In genomic region chr5:136811086-136811485, GRCh38 we compare ENCODE assay signal across 1 cellular context.
TF ChIP-seq lines count a peak whose summit lies in the region.

No MANE protein-coding gene starts in this region.

TF ChIP-seq in endothelial cell of umbilical vein, 7 proteins besides CTCF, POLR2A, EP300 and RAD21 (continued from another document):
- no peak for TF ChIP-seq JUN (IDR thresholded peaks at IDR 0.05; ENCODE audit: borderline replicate concordance, insufficient read depth, insufficient read length, low read depth)
- TF ChIP-seq EZH2 (IDR thresholded peaks at IDR 0.05; ENCODE audit: borderline replicate concordance, low read depth, low read length, severe bottlenecking) = no peak
- TF ChIP-seq POLR2AphosphoS5 (IDR thresholded peaks at IDR 0.05; ENCODE audit: insufficient read depth, low read depth, low read length) = no peak
TF ChIP-seq in endothelial cell of umbilical vein: peak in this region for 0.
